Comparison of ENCODE assay signal across 1 cellular context in genomic region chr2:26720322-26721166, GRCh38.
TF ChIP-seq lines count a peak whose summit lies in the region.

No MANE protein-coding gene starts in this region.

TF ChIP-seq in HepG2, 621 proteins besides CTCF, POLR2A, EP300 and RAD21 (continues in another document):
- TF ChIP-seq ATF7-NPFF (CRISPR knock-in tag; IDR thresholded peaks at IDR 0.05; ENCODE audit: low read depth) (no peak), PATZ1 (CRISPR knock-in tag; IDR thresholded peaks at IDR 0.05) (peak; percentile 44; the same call in 1 of the 2 replicates), ZNF576 (CRISPR knock-in tag; IDR thresholded peaks at IDR 0.05) (no peak), SRF (IDR thresholded peaks at IDR 0.05; ENCODE audit: low read depth, low read length) (no peak), ZMYM3 (CRISPR knock-in tag; IDR thresholded peaks at IDR 0.05) (no peak), ZBTB7A (CRISPR knock-in tag; IDR thresholded peaks at IDR 0.05) (no peak), ZBTB1 (CRISPR knock-in tag; IDR thresholded peaks at IDR 0.05; ENCODE audit: borderline replicate concordance) (no peak), ZSCAN25 (CRISPR knock-in tag; IDR thresholded peaks at IDR 0.05) (no peak), NR2F6 (IDR thresholded peaks at IDR 0.05) (0 out of 2 replicates have a peak, but pooled peaks have one; percentile 10), NR2F6 (CRISPR knock-in tag; IDR thresholded peaks at IDR 0.05) (peak; percentile 55; the same call in 1 of the 2 replicates), BORCS8-MEF2B (CRISPR knock-in tag; IDR thresholded peaks at IDR 0.05) (no peak), MED13 (CRISPR knock-in tag; IDR thresholded peaks at IDR 0.05) (no peak), HNRNPL (IDR thresholded peaks at IDR 0.05; ENCODE audit: low read depth, low read length) (no peak), HIVEP1 (CRISPR knock-in tag; IDR thresholded peaks at IDR 0.05) (no peak), NKX3-1 (CRISPR knock-in tag; IDR thresholded peaks at IDR 0.05) (no peak), AHDC1 (CRISPR knock-in tag; IDR thresholded peaks at IDR 0.05; ENCODE audit: borderline replicate concordance) (no peak), ZNF180 (CRISPR knock-in tag; IDR thresholded peaks at IDR 0.05; ENCODE audit: borderline replicate concordance, low read depth) (no peak), ZNF350 (CRISPR knock-in tag; IDR thresholded peaks at IDR 0.05; ENCODE audit: borderline replicate concordance, low read depth) (peak; percentile 53; the same call in 1 of the 2 replicates), TEAD3 (CRISPR knock-in tag; optimal IDR thresholded peaks at IDR 0.05; ENCODE audit: borderline replicate concordance) (no peak), CREM (IDR thresholded peaks at IDR 0.05) (peak; percentile 49; the same call in 1 of the 2 replicates), CREM (CRISPR knock-in tag; IDR thresholded peaks at IDR 0.05) (no peak), UBTF (CRISPR knock-in tag; IDR thresholded peaks at IDR 0.05) (no peak), HMG20B (CRISPR knock-in tag; conservative IDR thresholded peaks at IDR 0.05) (no peak), PAXIP1 (CRISPR knock-in tag; conservative IDR thresholded peaks at IDR 0.05) (no peak), ZNF281 (CRISPR knock-in tag; IDR thresholded peaks at IDR 0.05; ENCODE audit: borderline replicate concordance) (peak; percentile 80), FOXO4 (CRISPR knock-in tag; conservative IDR thresholded peaks at IDR 0.05) (no peak), ZBTB37 (CRISPR knock-in tag; IDR thresholded peaks at IDR 0.05) (no peak), DR1 (CRISPR knock-in tag; IDR thresholded peaks at IDR 0.05) (no peak), ZNF496 (CRISPR knock-in tag; IDR thresholded peaks at IDR 0.05; ENCODE audit: insufficient replicate concordance) (no peak), PRMT3 (CRISPR knock-in tag; IDR thresholded peaks at IDR 0.05; ENCODE audit: borderline replicate concordance, low read depth) (no peak), LBX2 (CRISPR knock-in tag; IDR thresholded peaks at IDR 0.05; ENCODE audit: borderline replicate concordance) (no peak), ZNF224 (CRISPR knock-in tag; IDR thresholded peaks at IDR 0.05) (no peak), GTF3A (CRISPR knock-in tag; conservative IDR thresholded peaks at IDR 0.05) (no peak), GRHL1 (CRISPR knock-in tag; conservative IDR thresholded peaks at IDR 0.05) (no peak)
